Comparison of ENCODE assay signal across 2 cellular contexts in the genomic region with DNA sequence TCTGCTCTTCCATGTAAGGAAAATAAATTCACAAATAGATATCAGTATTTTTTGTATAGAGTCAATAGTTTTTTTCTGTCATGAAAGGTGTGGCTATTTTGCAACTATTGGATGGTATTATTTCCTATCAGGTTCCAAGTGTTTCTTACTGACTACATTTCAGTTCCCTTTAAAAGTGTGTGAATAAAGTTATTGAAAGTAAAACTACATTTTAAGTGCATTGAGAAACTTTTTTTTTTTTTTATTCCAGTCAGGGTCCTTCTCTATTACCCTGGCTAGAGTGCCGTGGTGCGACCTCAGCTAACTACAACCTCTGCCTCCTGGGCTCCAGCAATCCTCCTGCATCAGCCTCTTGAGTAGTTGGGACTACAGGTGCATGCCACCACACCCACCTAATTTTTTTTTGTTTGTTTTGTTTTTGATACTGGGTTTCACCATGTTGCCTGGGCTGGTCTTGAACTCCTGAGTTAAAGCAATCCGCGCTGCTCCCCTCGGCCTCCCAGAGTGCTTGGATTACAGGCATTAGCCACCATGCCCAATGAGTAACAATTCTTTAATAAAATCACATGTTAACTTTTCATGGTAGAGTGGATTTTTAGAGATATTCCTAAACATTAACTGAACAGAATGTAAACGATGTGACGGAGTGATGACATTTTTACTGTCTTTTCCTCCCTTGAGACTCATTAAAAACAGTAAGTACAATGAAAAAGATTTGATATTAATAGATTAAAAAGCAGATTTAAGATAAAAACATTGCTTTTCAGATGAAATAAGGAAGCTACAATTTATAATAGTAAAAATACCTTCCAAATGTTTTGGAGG.
A peak's percentile ranks its signal among the peaks of the same experiment; 100 is the strongest.
TF ChIP-seq lines count a peak whose summit lies in the region.

No MANE protein-coding gene starts in this region.

TF ChIP-seq in HEK293, 187 proteins besides CTCF, POLR2A, EP300 and RAD21 (continues in another document):
- TF ChIP-seq ZNF121 (tag by site-specific recombination; IDR thresholded peaks at IDR 0.05) (no peak), ZNF223 (tag by site-specific recombination; IDR thresholded peaks at IDR 0.05) (no peak), ZNF560 (tag by site-specific recombination; IDR thresholded peaks at IDR 0.05; ENCODE audit: borderline replicate concordance) (no peak), HOXD13 (CRISPR knock-in tag; IDR thresholded peaks at IDR 0.05; ENCODE audit: borderline replicate concordance) (no peak), ZIC2 (tag by site-specific recombination; IDR thresholded peaks at IDR 0.05) (no peak), SCRT2 (tag by site-specific recombination; IDR thresholded peaks at IDR 0.05) (no peak; the same call in 1 of the 2 replicates), SALL2 (tag by site-specific recombination; IDR thresholded peaks at IDR 0.05; ENCODE audit: borderline replicate concordance) (no peak), TCF7L2 (IDR thresholded peaks at IDR 0.05; ENCODE audit: borderline replicate concordance, low read depth, low read length) (no peak), ZNF529 (tag by site-specific recombination; IDR thresholded peaks at IDR 0.05; ENCODE audit: insufficient replicate concordance) (no peak), ZNF248 (tag by site-specific recombination; IDR thresholded peaks at IDR 0.05) (no peak), ZNF133 (tag by site-specific recombination; IDR thresholded peaks at IDR 0.05) (no peak), ZNF292 (tag by site-specific recombination; IDR thresholded peaks at IDR 0.05; ENCODE audit: borderline replicate concordance, low read depth) (no peak), ZNF561 (tag by site-specific recombination; IDR thresholded peaks at IDR 0.05; ENCODE audit: borderline replicate concordance) (no peak), ZBTB17 (tag by site-specific recombination; IDR thresholded peaks at IDR 0.05) (peak; percentile 54), ZFP41 (tag by site-specific recombination; IDR thresholded peaks at IDR 0.05; ENCODE audit: borderline replicate concordance) (no peak), ZBTB48 (tag by site-specific recombination; IDR thresholded peaks at IDR 0.05) (no peak), KLF16 (tag by site-specific recombination; IDR thresholded peaks at IDR 0.05) (no peak), ZNF837 (tag by site-specific recombination; IDR thresholded peaks at IDR 0.05) (no peak), MYNN (tag by site-specific recombination; IDR thresholded peaks at IDR 0.05; ENCODE audit: borderline replicate concordance) (no peak), ZNF24 (tag by site-specific recombination; IDR thresholded peaks at IDR 0.05) (no peak), SCRT1 (tag by site-specific recombination; IDR thresholded peaks at IDR 0.05; ENCODE audit: borderline replicate concordance) (0 out of 2 replicates have a peak, but pooled peaks have one; percentile 36), ZBTB20 (tag by site-specific recombination; IDR thresholded peaks at IDR 0.05) (no peak)
- TF ChIP-seq, protein P1, sequence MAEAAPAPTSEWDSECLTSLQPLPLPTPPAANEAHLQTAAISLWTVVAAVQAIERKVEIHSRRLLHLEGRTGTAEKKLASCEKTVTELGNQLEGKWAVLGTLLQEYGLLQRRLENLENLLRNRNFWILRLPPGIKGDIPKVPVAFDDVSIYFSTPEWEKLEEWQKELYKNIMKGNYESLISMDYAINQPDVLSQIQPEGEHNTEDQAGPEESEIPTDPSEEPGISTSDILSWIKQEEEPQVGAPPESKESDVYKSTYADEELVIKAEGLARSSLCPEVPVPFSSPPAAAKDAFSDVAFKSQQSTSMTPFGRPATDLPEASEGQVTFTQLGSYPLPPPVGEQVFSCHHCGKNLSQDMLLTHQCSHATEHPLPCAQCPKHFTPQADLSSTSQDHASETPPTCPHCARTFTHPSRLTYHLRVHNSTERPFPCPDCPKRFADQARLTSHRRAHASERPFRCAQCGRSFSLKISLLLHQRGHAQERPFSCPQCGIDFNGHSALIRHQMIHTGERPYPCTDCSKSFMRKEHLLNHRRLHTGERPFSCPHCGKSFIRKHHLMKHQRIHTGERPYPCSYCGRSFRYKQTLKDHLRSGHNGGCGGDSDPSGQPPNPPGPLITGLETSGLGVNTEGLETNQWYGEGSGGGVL (tag by site-specific recombination; IDR thresholded peaks at IDR 0.05), result no peak
- TF ChIP-seq, protein P2, sequence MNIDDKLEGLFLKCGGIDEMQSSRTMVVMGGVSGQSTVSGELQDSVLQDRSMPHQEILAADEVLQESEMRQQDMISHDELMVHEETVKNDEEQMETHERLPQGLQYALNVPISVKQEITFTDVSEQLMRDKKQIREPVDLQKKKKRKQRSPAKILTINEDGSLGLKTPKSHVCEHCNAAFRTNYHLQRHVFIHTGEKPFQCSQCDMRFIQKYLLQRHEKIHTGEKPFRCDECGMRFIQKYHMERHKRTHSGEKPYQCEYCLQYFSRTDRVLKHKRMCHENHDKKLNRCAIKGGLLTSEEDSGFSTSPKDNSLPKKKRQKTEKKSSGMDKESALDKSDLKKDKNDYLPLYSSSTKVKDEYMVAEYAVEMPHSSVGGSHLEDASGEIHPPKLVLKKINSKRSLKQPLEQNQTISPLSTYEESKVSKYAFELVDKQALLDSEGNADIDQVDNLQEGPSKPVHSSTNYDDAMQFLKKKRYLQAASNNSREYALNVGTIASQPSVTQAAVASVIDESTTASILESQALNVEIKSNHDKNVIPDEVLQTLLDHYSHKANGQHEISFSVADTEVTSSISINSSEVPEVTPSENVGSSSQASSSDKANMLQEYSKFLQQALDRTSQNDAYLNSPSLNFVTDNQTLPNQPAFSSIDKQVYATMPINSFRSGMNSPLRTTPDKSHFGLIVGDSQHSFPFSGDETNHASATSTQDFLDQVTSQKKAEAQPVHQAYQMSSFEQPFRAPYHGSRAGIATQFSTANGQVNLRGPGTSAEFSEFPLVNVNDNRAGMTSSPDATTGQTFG (tag by site-specific recombination; IDR thresholded peaks at IDR 0.05; ENCODE audit: borderline replicate concordance), result no peak
- TF ChIP-seq, protein P3, sequence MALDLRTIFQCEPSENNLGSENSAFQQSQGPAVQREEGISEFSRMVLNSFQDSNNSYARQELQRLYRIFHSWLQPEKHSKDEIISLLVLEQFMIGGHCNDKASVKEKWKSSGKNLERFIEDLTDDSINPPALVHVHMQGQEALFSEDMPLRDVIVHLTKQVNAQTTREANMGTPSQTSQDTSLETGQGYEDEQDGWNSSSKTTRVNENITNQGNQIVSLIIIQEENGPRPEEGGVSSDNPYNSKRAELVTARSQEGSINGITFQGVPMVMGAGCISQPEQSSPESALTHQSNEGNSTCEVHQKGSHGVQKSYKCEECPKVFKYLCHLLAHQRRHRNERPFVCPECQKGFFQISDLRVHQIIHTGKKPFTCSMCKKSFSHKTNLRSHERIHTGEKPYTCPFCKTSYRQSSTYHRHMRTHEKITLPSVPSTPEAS (tag by site-specific recombination; IDR thresholded peaks at IDR 0.05), result no peak
- TF ChIP-seq, protein P4, sequence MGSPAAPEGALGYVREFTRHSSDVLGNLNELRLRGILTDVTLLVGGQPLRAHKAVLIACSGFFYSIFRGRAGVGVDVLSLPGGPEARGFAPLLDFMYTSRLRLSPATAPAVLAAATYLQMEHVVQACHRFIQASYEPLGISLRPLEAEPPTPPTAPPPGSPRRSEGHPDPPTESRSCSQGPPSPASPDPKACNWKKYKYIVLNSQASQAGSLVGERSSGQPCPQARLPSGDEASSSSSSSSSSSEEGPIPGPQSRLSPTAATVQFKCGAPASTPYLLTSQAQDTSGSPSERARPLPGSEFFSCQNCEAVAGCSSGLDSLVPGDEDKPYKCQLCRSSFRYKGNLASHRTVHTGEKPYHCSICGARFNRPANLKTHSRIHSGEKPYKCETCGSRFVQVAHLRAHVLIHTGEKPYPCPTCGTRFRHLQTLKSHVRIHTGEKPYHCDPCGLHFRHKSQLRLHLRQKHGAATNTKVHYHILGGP (tag by site-specific recombination; IDR thresholded peaks at IDR 0.05), result no peak

TF ChIP-seq in endothelial cell of umbilical vein, 7 proteins besides CTCF, POLR2A, EP300 and RAD21:
- TF ChIP-seq JUN (IDR thresholded peaks at IDR 0.05; ENCODE audit: borderline replicate concordance, insufficient read depth, insufficient read length, low read depth) (no peak), EZH2 (IDR thresholded peaks at IDR 0.05; ENCODE audit: borderline replicate concordance, low read depth, low read length, severe bottlenecking) (no peak), FOS (IDR thresholded peaks at IDR 0.05; ENCODE audit: borderline replicate concordance, insufficient read depth, low read length) (no peak), MYC (IDR thresholded peaks at IDR 0.05; ENCODE audit: low read depth, low read length) (no peak), GATA2 (IDR thresholded peaks at IDR 0.05; ENCODE audit: insufficient read depth, insufficient read length, low read depth, low read length) (no peak), POLR2AphosphoS5 (IDR thresholded peaks at IDR 0.05; ENCODE audit: insufficient read depth, low read depth, low read length) (no peak)
- TF ChIP-seq, protein P5, sequence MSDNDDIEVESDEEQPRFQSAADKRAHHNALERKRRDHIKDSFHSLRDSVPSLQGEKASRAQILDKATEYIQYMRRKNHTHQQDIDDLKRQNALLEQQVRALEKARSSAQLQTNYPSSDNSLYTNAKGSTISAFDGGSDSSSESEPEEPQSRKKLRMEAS (IDR thresholded peaks at IDR 0.05; ENCODE audit: insufficient read depth, insufficient read length), result no peak
